ENCODE assay signal across 10 cellular contexts in the genomic region with DNA sequence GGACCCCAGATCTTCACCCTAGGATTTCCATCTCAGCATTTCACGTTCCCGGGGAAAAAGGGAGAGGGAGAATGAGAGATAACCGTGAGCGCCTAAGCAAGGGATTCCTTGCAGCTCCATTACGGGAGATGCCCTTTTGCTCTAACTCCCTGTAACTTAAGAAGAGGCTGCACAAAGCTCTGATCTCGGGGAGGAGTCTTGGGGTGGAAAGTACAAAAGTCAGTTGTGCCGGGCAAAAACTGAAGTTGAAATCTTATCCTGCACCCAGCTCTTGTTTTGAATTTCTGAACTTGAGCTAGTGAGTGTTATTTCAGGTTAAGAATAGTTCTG.
A peak's percentile ranks its signal among the peaks of the same experiment; 100 is the strongest.
DNase-seq lines count a peak whose midpoint lies in the region; ATAC-seq and TF ChIP-seq lines count a peak whose summit lies in the region.
"Had no signal": no experiment of that assay in that cellular context is flagged by ENCODE, and none has a peak within 500 bp of the region (broad histone marks: within the 10 kb centered on the region; RNA-seq: fewer than 3 reads in every experiment).

No MANE protein-coding gene starts in this region.

- no peak for TF ChIP-seq POLR2A in vagina (IDR thresholded peaks at IDR 0.05)

- H3K9me3 ChIP-seq in cardiac muscle cell (ENCODE audit: low read depth) (no peaks in the 10 kb centered on the region), ectodermal cell (ENCODE audit: control insufficient read depth, low read length) (no peaks in the 10 kb centered on the region), mesodermal cell (ENCODE audit: control insufficient read depth, low read length) (no peaks in the 10 kb centered on the region), vagina (no peaks in the 10 kb centered on the region), heart right ventricle (no peaks in the 10 kb centered on the region)

- H3K27ac ChIP-seq in cardiac muscle cell: no peak overlapping the region
- peak overlapping the region; percentile 90 for H3K27ac ChIP-seq in ectodermal cell (ENCODE audit: insufficient read depth, low read depth, low read length, poor library complexity, severe bottlenecking)
- no peak overlapping the region for H3K27ac ChIP-seq in mesodermal cell (ENCODE audit: low read depth, low read length, severe bottlenecking)
- no peak overlapping the region for H3K27ac ChIP-seq in vagina
- H3K27ac ChIP-seq in heart right ventricle: no peak overlapping the region
- H3K27ac ChIP-seq: BLaER1 had no signal

- H3K4me3 ChIP-seq in cardiac muscle cell: peak overlapping the region; percentile 46
- peak overlapping the region; percentile 67 for H3K4me3 ChIP-seq in ectodermal cell (ENCODE audit: insufficient read depth, low read depth, low read length)
- peak overlapping the region; percentile 45 for H3K4me3 ChIP-seq in mesodermal cell (ENCODE audit: extremely low read depth, insufficient read depth, low read length, poor library complexity, severe bottlenecking)
- peak overlapping the region; percentile 34 to 36 for H3K4me3 ChIP-seq in vagina
- H3K4me3 ChIP-seq in heart right ventricle: peak overlapping the region in 2 of 10 donors; percentile 24 to 36
- H3K4me3 ChIP-seq: BLaER1 had no signal

- H3K27me3 ChIP-seq in cardiac muscle cell (peaks cover 67% of the 10 kb centered on the region), ectodermal cell (ENCODE audit: control insufficient read depth, insufficient read depth, low read length, poor library complexity, severe bottlenecking) (no peaks in the 10 kb centered on the region), vagina (no peaks in the 10 kb centered on the region), heart right ventricle (peaks cover 0 to 94% (median 82%) of the 10 kb centered on the region in 7 donors)

- TF ChIP-seq CTCF in cardiac muscle cell (IDR thresholded peaks at IDR 0.05; ENCODE audit: low read depth, low read length) (no peak), vagina (IDR thresholded peaks at IDR 0.05) (no peak), heart right ventricle (IDR thresholded peaks at IDR 0.05) (no peak)

- DNase-seq in cardiac muscle cell (ENCODE audit: low read depth in 1 of 2, low spot score in 1 of 2) (no peak), Right ventricle myocardium superior (no peak), vagina (ENCODE audit: extremely low spot score in 2 of 2) (no peak), heart right ventricle (no peak), SIG-M5 (lab: John Stamatoyannopoulos, UW) (no peak)
- DNase-seq: activated CD4-positive, alpha-beta T cell treated with anti-CD3 and anti-CD28 coated beads, Interleukin-2, amount 10 ng/mL, durations not matched to agents 7 days and 5 days had no signal

- H3K36me3 ChIP-seq in cardiac muscle cell (no peaks in the 10 kb centered on the region), ectodermal cell (ENCODE audit: control insufficient read depth, insufficient read depth, low read length) (no peaks in the 10 kb centered on the region), mesodermal cell (ENCODE audit: control insufficient read depth, insufficient read depth, low read length) (no peaks in the 10 kb centered on the region), vagina (no peaks in the 10 kb centered on the region), heart right ventricle (no peaks in the 10 kb centered on the region)
- H3K36me3 ChIP-seq: BLaER1 had no signal

- 1% methylated on average over 7 of the region's 7 CpGs for WGBS in ectodermal cell, 2 experiments
- 0% methylated on average over 2 of the region's 7 CpGs for WGBS in mesodermal cell (ENCODE audit: insufficient coverage in 2 of 2), 2 experiments
- WGBS in heart right ventricle, 2 donors: 3 to 5% methylated on average over 7 of the region's 7 CpGs

- ATAC-seq in Right ventricle myocardium superior (ENCODE audit: poor library complexity) (no peak), HG02642 (IDR thresholded peaks at IDR 0.05; ENCODE audit: poor library complexity, unreplicated experiment) (no peak), heart right ventricle (no peak)

- intact Hi-C loops in Right ventricle myocardium superior (cut with DNase I): no loop called here
- intact Hi-C loops in vagina (cut with DNase I): no loop called here
- intact Hi-C loops in heart right ventricle (cut with DNase I): no loop called here

- H3K4me1 ChIP-seq in cardiac muscle cell (ENCODE audit: low read depth) (no peaks in the 10 kb centered on the region), ectodermal cell (ENCODE audit: control insufficient read depth, insufficient read depth, low read length) (peaks cover 22% of the 10 kb centered on the region), mesodermal cell (ENCODE audit: control insufficient read depth, insufficient read depth, low read length, poor library complexity, severe bottlenecking) (no peaks in the 10 kb centered on the region), vagina (peaks cover 12% of the 10 kb centered on the region), heart right ventricle (peaks cover 0 to 21% (median 9%) of the 10 kb centered on the region in 9 donors)
- H3K4me1 ChIP-seq: BLaER1 had no signal
